Comparison of ENCODE assay signal across 8 cellular contexts in genomic region chr6:99426454-99426762, GRCh38.
DNase-seq lines count a peak whose midpoint lies in the region; ATAC-seq and TF ChIP-seq lines count a peak whose summit lies in the region.

No MANE protein-coding gene starts in this region.

- H3K9me3 ChIP-seq in DOHH2 (ENCODE audit: control insufficient read depth, insufficient read depth, low read length) (no peaks in the 10 kb centered on the region), SK-N-MC (ENCODE audit: low read depth, low read length) (no peaks in the 10 kb centered on the region)

- H3K9ac ChIP-seq in SK-N-MC (ENCODE audit: insufficient read length) (peak overlapping the region; percentile 88), rectal smooth muscle tissue (ENCODE audit: low read length) (no peak overlapping the region)

- H3K36me3 ChIP-seq in DOHH2 (ENCODE audit: control insufficient read depth, low read length) (peaks cover 55% of the 10 kb centered on the region), SK-N-MC (ENCODE audit: insufficient read depth, low read length) (peaks cover 29% of the 10 kb centered on the region), rectal smooth muscle tissue (ENCODE audit: control insufficient read depth, insufficient read depth, low read length) (no peaks in the 10 kb centered on the region)

- H3K27me3 ChIP-seq in DOHH2 (ENCODE audit: control insufficient read depth, low read length) (no peaks in the 10 kb centered on the region), rectal smooth muscle tissue (ENCODE audit: control insufficient read depth, insufficient read depth, low read length) (no peaks in the 10 kb centered on the region)

- H3K9me2 ChIP-seq in DOHH2 (replicated peaks; ENCODE audit: control insufficient read depth, low read length), result no peaks in the 10 kb centered on the region

- TF ChIP-seq CTCF in DOHH2 (IDR thresholded peaks at IDR 0.05; ENCODE audit: low read depth, low read length, poor library complexity, severe bottlenecking) (no peak), fibroblast of mammary gland (conservative IDR thresholded peaks at IDR 0.05; ENCODE audit: control insufficient read depth, insufficient read depth, low read depth, low read length) (no peak)

- H3F3A ChIP-seq in DOHH2 (ENCODE audit: control insufficient read depth, insufficient read depth), result no peaks in the 10 kb centered on the region; the same call in 1 of the 2 replicates

- peak overlapping the region; percentile 91 for H3K4me2 ChIP-seq in DOHH2 (ENCODE audit: low read length)

- H3K4me3 ChIP-seq in DOHH2 (ENCODE audit: low read length), result peak overlapping the region; percentile 96
- peak overlapping the region; percentile 89 for H3K4me3 ChIP-seq in SK-N-MC
- peak overlapping the region; percentile 98 for H3K4me3 ChIP-seq in fibroblast of mammary gland (ENCODE audit: control insufficient read depth, low read depth, low read length)
- peak overlapping the region; percentile 73 for H3K4me3 ChIP-seq in rectal smooth muscle tissue (ENCODE audit: low read length)

- DNase-seq in SK-N-MC (ENCODE audit: low read depth, low spot score) (no peak), fibroblast of mammary gland (ENCODE audit: low read depth) (peak; percentile 45), SW 1271 (lab: John Stamatoyannopoulos, UW) (no peak), hypothalamus (lab: John Stamatoyannopoulos, UW) (no peak)

- ATAC-seq in GM21576 (IDR thresholded peaks at IDR 0.05; ENCODE audit: unreplicated experiment), result no peak
- no peak for ATAC-seq in activated CD4-positive, CD25-positive, alpha-beta regulatory T cell treated with anti-CD3 and anti-CD28 coated beads, Interleukin-2, amount 50 U/mL, for 24 hours

- peaks cover 30% of the 10 kb centered on the region for H4K20me1 ChIP-seq in DOHH2 (ENCODE audit: control insufficient read depth, insufficient read depth, low read depth, low read length)

- H3K27ac ChIP-seq in DOHH2 (ENCODE audit: low read depth, low read length) (peak overlapping the region; percentile 87), SK-N-MC (peak overlapping the region; percentile 94; the same call in 1 of the 2 replicates), rectal smooth muscle tissue (ENCODE audit: low read depth, low read length) (peak overlapping the region; percentile 93)

- H3K4me1 ChIP-seq in DOHH2 (ENCODE audit: control insufficient read depth, low read length) (peaks cover 45% of the 10 kb centered on the region), rectal smooth muscle tissue (ENCODE audit: control insufficient read depth, insufficient read depth, low read length) (peaks cover 8% of the 10 kb centered on the region)

- H3K79me2 ChIP-seq in DOHH2 (ENCODE audit: control insufficient read depth, low read length), result peaks cover 63% of the 10 kb centered on the region
